In the genomic region with DNA sequence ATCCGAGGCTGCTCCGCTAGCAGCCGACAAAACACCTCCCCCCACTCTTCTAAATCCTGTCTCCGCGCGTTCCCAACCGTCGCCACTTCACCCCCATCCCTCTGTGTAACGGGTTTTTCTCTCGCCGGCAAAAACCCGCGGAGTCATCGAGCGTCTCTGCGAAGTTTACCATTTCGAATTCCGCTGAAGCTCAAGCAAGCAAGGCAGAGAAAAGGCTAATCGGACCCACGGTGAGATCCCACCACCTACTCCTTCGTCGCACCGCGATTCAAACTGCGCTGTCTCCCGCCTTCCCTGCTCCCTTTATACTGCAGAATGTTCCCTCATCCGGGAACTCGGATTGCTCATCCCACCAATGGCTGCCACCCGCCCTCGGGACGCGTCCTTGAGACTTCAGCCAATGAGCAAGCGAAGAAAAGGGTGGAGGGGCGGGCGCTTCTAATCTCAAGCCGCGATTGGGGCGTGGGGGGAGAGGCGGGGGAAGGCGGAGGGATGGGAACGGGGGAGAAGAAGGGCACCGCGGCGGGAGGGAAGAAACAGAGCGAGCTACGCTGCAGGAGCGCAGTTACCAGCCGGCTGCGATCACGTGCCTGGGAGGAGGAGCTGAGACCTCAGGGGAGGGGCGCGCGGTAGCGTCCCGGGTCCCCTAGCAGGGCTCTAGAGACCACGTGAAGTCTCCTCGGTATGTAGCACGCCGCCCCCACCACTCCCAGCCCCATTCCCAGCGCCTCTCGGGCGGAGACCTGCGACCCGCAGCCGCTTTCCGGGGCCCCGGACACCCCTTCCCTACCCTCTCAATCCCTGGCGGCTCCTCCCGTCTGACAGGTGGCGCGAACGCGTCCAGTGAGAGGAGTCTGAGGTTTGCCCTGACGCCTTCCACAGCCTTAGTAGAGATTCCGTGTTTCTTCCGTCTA, we compare ENCODE assay signal across 1 cellular context.
A peak's percentile ranks its signal among the peaks of the same experiment; 100 is the strongest.
TF ChIP-seq lines count a peak whose summit lies in the region.

A gene (minus strand): TSS at position 277 of the 914 bp plus-strand sequence. CDS start 105 bp downstream, at position 172.

TF ChIP-seq in K562, 482 proteins besides CTCF, POLR2A, EP300 and RAD21 (continued from another document and continues in another):
- TF ChIP-seq, protein P1, sequence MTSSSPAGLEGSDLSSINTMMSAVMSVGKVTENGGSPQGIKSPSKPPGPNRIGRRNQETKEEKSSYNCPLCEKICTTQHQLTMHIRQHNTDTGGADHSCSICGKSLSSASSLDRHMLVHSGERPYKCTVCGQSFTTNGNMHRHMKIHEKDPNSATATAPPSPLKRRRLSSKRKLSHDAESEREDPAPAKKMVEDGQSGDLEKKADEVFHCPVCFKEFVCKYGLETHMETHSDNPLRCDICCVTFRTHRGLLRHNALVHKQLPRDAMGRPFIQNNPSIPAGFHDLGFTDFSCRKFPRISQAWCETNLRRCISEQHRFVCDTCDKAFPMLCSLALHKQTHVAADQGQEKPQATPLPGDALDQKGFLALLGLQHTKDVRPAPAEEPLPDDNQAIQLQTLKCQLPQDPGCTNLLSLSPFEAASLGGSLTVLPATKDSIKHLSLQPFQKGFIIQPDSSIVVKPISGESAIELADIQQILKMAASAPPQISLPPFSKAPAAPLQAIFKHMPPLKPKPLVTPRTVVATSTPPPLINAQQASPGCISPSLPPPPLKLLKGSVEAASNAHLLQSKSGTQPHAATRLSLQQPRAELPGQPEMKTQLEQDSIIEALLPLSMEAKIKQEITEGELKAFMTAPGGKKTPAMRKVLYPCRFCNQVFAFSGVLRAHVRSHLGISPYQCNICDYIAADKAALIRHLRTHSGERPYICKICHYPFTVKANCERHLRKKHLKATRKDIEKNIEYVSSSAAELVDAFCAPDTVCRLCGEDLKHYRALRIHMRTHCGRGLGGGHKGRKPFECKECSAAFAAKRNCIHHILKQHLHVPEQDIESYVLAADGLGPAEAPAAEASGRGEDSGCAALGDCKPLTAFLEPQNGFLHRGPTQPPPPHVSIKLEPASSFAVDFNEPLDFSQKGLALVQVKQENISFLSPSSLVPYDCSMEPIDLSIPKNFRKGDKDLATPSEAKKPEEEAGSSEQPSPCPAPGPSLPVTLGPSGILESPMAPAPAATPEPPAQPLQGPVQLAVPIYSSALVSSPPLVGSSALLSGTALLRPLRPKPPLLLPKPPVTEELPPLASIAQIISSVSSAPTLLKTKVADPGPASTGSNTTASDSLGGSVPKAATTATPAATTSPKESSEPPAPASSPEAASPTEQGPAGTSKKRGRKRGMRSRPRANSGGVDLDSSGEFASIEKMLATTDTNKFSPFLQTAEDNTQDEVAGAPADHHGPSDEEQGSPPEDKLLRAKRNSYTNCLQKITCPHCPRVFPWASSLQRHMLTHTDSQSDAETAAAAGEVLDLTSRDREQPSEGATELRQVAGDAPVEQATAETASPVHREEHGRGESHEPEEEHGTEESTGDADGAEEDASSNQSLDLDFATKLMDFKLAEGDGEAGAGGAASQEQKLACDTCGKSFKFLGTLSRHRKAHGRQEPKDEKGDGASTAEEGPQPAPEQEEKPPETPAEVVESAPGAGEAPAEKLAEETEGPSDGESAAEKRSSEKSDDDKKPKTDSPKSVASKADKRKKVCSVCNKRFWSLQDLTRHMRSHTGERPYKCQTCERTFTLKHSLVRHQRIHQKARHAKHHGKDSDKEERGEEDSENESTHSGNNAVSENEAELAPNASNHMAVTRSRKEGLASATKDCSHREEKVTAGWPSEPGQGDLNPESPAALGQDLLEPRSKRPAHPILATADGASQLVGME (CRISPR knock-in tag; IDR thresholded peaks at IDR 0.05) = no peak
- TF ChIP-seq NFXL1 (CRISPR knock-in tag; IDR thresholded peaks at IDR 0.05) = no peak
- no peak for TF ChIP-seq SMAD2 (IDR thresholded peaks at IDR 0.05; ENCODE audit: low read depth, low read length)
- TF ChIP-seq CREB1 (IDR thresholded peaks at IDR 0.05) = peak; percentile 60; the same call in 1 of the 2 replicates
- TF ChIP-seq CREB1 (CRISPR knock-in tag; IDR thresholded peaks at IDR 0.05) = peak; percentile 81
- TF ChIP-seq PURB (CRISPR knock-in tag; IDR thresholded peaks at IDR 0.05; ENCODE audit: low read depth) = no peak
- TF ChIP-seq, protein P2, sequence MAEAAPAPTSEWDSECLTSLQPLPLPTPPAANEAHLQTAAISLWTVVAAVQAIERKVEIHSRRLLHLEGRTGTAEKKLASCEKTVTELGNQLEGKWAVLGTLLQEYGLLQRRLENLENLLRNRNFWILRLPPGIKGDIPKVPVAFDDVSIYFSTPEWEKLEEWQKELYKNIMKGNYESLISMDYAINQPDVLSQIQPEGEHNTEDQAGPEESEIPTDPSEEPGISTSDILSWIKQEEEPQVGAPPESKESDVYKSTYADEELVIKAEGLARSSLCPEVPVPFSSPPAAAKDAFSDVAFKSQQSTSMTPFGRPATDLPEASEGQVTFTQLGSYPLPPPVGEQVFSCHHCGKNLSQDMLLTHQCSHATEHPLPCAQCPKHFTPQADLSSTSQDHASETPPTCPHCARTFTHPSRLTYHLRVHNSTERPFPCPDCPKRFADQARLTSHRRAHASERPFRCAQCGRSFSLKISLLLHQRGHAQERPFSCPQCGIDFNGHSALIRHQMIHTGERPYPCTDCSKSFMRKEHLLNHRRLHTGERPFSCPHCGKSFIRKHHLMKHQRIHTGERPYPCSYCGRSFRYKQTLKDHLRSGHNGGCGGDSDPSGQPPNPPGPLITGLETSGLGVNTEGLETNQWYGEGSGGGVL (CRISPR knock-in tag; IDR thresholded peaks at IDR 0.05) = no peak
- no peak for TF ChIP-seq FUS (optimal IDR thresholded peaks at IDR 0.05; ENCODE audit: low read depth, low read length)
- TF ChIP-seq, protein P3, sequence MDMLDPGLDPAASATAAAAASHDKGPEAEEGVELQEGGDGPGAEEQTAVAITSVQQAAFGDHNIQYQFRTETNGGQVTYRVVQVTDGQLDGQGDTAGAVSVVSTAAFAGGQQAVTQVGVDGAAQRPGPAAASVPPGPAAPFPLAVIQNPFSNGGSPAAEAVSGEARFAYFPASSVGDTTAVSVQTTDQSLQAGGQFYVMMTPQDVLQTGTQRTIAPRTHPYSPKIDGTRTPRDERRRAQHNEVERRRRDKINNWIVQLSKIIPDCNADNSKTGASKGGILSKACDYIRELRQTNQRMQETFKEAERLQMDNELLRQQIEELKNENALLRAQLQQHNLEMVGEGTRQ (CRISPR knock-in tag; IDR thresholded peaks at IDR 0.05) = peak; percentile 92
- TF ChIP-seq KAT2B (IDR thresholded peaks at IDR 0.05; ENCODE audit: low read depth, low read length) = no peak
- peak; percentile 83 for TF ChIP-seq CBX1 (IDR thresholded peaks at IDR 0.05; ENCODE audit: low read depth)
- 0 out of 2 replicates have a peak, but pooled peaks have one; percentile 35 for TF ChIP-seq ZFPM2 (CRISPR knock-in tag; IDR thresholded peaks at IDR 0.05)
- no peak for TF ChIP-seq ZNF583 (CRISPR knock-in tag; IDR thresholded peaks at IDR 0.05)
- peak; percentile 96 for TF ChIP-seq RBM39 (optimal IDR thresholded peaks at IDR 0.05; ENCODE audit: low read depth, low read length)
- no peak for TF ChIP-seq ZC3H8 (IDR thresholded peaks at IDR 0.05)
- 0 out of 2 replicates have a peak, but pooled peaks have one; percentile 42 for TF ChIP-seq SNIP1 (IDR thresholded peaks at IDR 0.05; ENCODE audit: low read depth)
- TF ChIP-seq, protein P4, sequence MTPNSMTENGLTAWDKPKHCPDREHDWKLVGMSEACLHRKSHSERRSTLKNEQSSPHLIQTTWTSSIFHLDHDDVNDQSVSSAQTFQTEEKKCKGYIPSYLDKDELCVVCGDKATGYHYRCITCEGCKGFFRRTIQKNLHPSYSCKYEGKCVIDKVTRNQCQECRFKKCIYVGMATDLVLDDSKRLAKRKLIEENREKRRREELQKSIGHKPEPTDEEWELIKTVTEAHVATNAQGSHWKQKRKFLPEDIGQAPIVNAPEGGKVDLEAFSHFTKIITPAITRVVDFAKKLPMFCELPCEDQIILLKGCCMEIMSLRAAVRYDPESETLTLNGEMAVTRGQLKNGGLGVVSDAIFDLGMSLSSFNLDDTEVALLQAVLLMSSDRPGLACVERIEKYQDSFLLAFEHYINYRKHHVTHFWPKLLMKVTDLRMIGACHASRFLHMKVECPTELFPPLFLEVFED (CRISPR knock-in tag; conservative IDR thresholded peaks at IDR 0.05) = no peak
- no peak for TF ChIP-seq KLF13 (tag; IDR thresholded peaks at IDR 0.05; ENCODE audit: borderline replicate concordance, low read depth)
- TF ChIP-seq, protein P5, sequence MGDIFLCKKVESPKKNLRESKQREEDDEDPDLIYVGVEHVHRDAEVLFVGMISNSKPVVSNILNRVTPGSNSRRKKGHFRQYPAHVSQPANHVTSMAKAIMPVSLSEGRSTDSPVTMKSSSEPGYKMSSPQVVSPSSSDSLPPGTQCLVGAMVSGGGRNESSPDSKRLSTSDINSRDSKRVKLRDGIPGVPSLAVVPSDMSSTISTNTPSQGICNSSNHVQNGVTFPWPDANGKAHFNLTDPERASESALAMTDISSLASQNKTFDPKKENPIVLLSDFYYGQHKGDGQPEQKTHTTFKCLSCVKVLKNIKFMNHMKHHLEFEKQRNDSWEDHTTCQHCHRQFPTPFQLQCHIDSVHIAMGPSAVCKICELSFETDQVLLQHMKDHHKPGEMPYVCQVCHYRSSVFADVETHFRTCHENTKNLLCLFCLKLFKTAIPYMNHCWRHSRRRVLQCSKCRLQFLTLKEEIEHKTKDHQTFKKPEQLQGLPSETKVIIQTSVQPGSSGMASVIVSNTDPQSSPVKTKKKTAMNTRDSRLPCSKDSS (IDR thresholded peaks at IDR 0.05; ENCODE audit: low read depth, partially characterized antibody) = no peak
- no peak for TF ChIP-seq BRF1 (IDR thresholded peaks at IDR 0.05; ENCODE audit: borderline replicate concordance, extremely low read depth, insufficient read length)
- TF ChIP-seq SMARCB1 (IDR thresholded peaks at IDR 0.05; ENCODE audit: insufficient read length, low read depth) = no peak
- TF ChIP-seq STAG1 (CRISPR knock-in tag; IDR thresholded peaks at IDR 0.05; ENCODE audit: borderline replicate concordance) = no peak
- no peak for TF ChIP-seq GATAD2B (IDR thresholded peaks at IDR 0.05; ENCODE audit: borderline replicate concordance)
- peak; percentile 30; the same call in 1 of the 2 replicates for TF ChIP-seq TARDBP (IDR thresholded peaks at IDR 0.05)
- TF ChIP-seq, protein P6, sequence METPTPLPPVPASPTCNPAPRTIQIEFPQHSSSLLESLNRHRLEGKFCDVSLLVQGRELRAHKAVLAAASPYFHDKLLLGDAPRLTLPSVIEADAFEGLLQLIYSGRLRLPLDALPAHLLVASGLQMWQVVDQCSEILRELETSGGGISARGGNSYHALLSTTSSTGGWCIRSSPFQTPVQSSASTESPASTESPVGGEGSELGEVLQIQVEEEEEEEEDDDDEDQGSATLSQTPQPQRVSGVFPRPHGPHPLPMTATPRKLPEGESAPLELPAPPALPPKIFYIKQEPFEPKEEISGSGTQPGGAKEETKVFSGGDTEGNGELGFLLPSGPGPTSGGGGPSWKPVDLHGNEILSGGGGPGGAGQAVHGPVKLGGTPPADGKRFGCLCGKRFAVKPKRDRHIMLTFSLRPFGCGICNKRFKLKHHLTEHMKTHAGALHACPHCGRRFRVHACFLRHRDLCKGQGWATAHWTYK (CRISPR knock-in tag; IDR thresholded peaks at IDR 0.05) = no peak
- no peak for TF ChIP-seq CEBPB (tag; IDR thresholded peaks at IDR 0.05)
- TF ChIP-seq ZNF133 (CRISPR knock-in tag; IDR thresholded peaks at IDR 0.05) = no peak
- no peak for TF ChIP-seq CAMTA2 (CRISPR knock-in tag; conservative IDR thresholded peaks at IDR 0.05)
- TF ChIP-seq SMAD3 (CRISPR knock-in tag; conservative IDR thresholded peaks at IDR 0.05) = no peak
- no peak for TF ChIP-seq ZNF224 (CRISPR knock-in tag; IDR thresholded peaks at IDR 0.05)
- no peak for TF ChIP-seq RBM14 (IDR thresholded peaks at IDR 0.05; ENCODE audit: borderline replicate concordance, insufficient read depth, low read depth, low read length)
